Comparison of ENCODE assay signal across 8 cellular contexts in the genomic region with DNA sequence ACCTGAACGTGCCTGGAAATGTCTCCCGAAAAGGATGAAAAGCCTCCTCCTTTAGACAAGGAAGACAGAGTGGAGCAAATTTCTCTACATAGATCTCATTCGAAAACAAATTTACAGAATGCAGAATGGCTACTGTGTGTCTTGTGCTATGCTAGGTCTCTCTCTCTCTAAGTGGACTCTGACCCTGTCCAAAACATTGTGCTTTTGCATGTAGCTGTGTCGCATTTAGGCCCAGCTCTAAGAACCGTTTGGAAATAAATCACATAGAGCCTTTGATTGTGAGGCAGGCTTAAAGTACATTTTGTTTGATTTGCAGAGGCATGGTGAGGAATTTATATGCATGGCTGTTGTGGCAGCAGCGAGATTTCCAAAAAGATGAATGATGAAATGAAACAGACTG.
"Had no signal": no experiment of that assay in that cellular context is flagged by ENCODE, and none has a peak within 500 bp of the region (broad histone marks: within the 10 kb centered on the region; RNA-seq: fewer than 3 reads in every experiment).

No MANE protein-coding gene starts in this region.

- ATAC-seq: GM12878 had no signal

- DNase-seq: GDM1, GF-D8 had no signal

- FAIRE-seq: G401.6, GM12878, GM12891, GM12892, GM18507, GM19239 had no signal

- H3K4me3 ChIP-seq: GM12878 had no signal
